ENCODE assay signal across 8 cellular contexts in the genomic region with DNA sequence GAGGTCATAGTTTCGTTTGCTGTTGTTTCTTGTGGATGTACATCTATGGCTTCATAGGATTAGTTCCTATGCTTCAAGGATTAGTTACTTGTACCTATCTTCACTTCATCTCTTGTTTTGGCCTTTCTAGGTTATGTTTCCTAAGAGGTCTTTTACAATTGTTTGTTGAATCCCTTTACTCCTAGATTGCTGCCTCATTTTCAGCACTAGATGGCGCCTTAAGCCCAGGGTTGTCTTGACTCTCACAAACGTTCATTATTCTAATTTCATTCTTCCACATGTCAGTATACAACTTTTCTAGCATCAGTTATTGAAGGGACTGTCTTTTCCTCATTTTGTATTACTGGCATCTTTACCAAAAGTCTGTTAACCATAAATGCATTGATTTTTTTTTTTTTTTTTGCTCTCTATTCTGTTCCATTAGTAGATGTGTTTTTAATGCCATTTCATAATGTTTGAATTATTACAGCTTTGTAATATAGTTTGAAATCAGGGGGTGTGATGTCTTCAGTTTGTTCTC. TPM values are rescaled to one million over a fixed set of nuclear protein-coding genes. Genes with fewer than 3 reads are reported as not detected.
DNase-seq lines count a peak whose midpoint lies in the region; ATAC-seq and TF ChIP-seq lines count a peak whose summit lies in the region.

No MANE protein-coding gene starts in this region.

- ATAC-seq in RWPE2 (ENCODE audit: low read depth) (peak; percentile 48; the same call in 1 of the 3 replicates), HG03135 (IDR thresholded peaks at IDR 0.05; ENCODE audit: unreplicated experiment) (no peak), HG03442 (IDR thresholded peaks at IDR 0.05; ENCODE audit: unreplicated experiment) (no peak)
- no peak for ATAC-seq in activated naive CD8-positive, alpha-beta T cell treated with anti-CD3 and anti-CD28 coated beads, Interleukin-2, amount 50 U/mL, for 24 hours

- no peaks in the 10 kb centered on the region for H3K9me3 ChIP-seq in RWPE2 (ENCODE audit: severe bottlenecking)

- H3K27ac ChIP-seq in RWPE2 (ENCODE audit: poor library complexity, severe bottlenecking): no peak overlapping the region

- H3K27me3 ChIP-seq in RWPE2 (ENCODE audit: insufficient read depth, poor library complexity, severe bottlenecking): no peaks in the 10 kb centered on the region
- no peaks in the 10 kb centered on the region for H3K27me3 ChIP-seq in kidney epithelial cell (ENCODE audit: control insufficient read depth, insufficient read depth, low read length)

- TF ChIP-seq CTCF in LNCaP clone FGC (IDR thresholded peaks at IDR 0.05; ENCODE audit: control insufficient read depth, extremely low read depth, insufficient read depth): peak; percentile 83
- TF ChIP-seq CTCF in RWPE2 (IDR thresholded peaks at IDR 0.05; ENCODE audit: poor library complexity, severe bottlenecking): peak; percentile 92
- peak; percentile 73 for TF ChIP-seq CTCF in kidney epithelial cell (IDR thresholded peaks at IDR 0.05; ENCODE audit: insufficient read depth, low read length, poor library complexity, severe bottlenecking)

- no peak overlapping the region for H3K4me3 ChIP-seq in LNCaP clone FGC (ENCODE audit: low read depth, low read length)
- H3K4me3 ChIP-seq in RWPE2 (ENCODE audit: severe bottlenecking): no peak overlapping the region
- H3K4me3 ChIP-seq in kidney epithelial cell (ENCODE audit: low read depth, low read length): no peak overlapping the region

- H3K4me1 Mint-ChIP-seq in activated naive CD8-positive, alpha-beta T cell treated with anti-CD3 and anti-CD28 coated beads, Interleukin-2, amount 50 U/mL, for 24 hours: no peaks in the 10 kb centered on the region

- no peaks in the 10 kb centered on the region for H3K4me1 ChIP-seq in RWPE2 (ENCODE audit: insufficient read depth, poor library complexity, severe bottlenecking)

- H3K36me3 ChIP-seq in RWPE2 (ENCODE audit: low read depth) (no peaks in the 10 kb centered on the region), kidney epithelial cell (ENCODE audit: control insufficient read depth, insufficient read depth, low read length) (no peaks in the 10 kb centered on the region)

- H3K9me3 Mint-ChIP-seq in activated naive CD8-positive, alpha-beta T cell treated with anti-CD3 and anti-CD28 coated beads, Interleukin-2, amount 50 U/mL, for 24 hours: no peaks in the 10 kb centered on the region

- peaks cover 51% of the 10 kb centered on the region for H3K27me3 Mint-ChIP-seq in activated naive CD8-positive, alpha-beta T cell treated with anti-CD3 and anti-CD28 coated beads, Interleukin-2, amount 50 U/mL, for 24 hours

- H3K27ac Mint-ChIP-seq in activated naive CD8-positive, alpha-beta T cell treated with anti-CD3 and anti-CD28 coated beads, Interleukin-2, amount 50 U/mL, for 24 hours: no peak overlapping the region

- no peaks in the 10 kb centered on the region for H3K36me3 Mint-ChIP-seq in activated naive CD8-positive, alpha-beta T cell treated with anti-CD3 and anti-CD28 coated beads, Interleukin-2, amount 50 U/mL, for 24 hours (ENCODE audit: low read depth)

- peak; percentile 13 for DNase-seq in ELF-1 (ENCODE audit: low read depth, low spot score)
- DNase-seq in LNCaP clone FGC (ENCODE audit: low read depth): peak; percentile 31
- no peak for DNase-seq in RWPE2 (ENCODE audit: low spot score)
- DNase-seq in activated naive CD8-positive, alpha-beta T cell treated with anti-CD3 and anti-CD28 coated beads, Interleukin-2, amount 50 U/mL, for 24 hours: peak; percentile 47
- peak; percentile 2 for DNase-seq in kidney epithelial cell (ENCODE audit: low read depth)
- DNase-seq in stimulated activated CD8-positive, alpha-beta memory T cell treated with anti-CD3 and anti-CD28 coated beads, Interleukin-7, amount 100 ng/mL, for 4 hours (ENCODE audit: low read depth in 2 of 2): peak; percentile 1 to 24

- no peak overlapping the region for H3K4me3 Mint-ChIP-seq in activated naive CD8-positive, alpha-beta T cell treated with anti-CD3 and anti-CD28 coated beads, Interleukin-2, amount 50 U/mL, for 24 hours

RNA-seq across cellular contexts. Expression of a gene that starts 45.0 kb away (rescaled TPM):
- total RNA-seq in kidney epithelial cell: not detected in 2 replicates
